In genomic region chrX:119234931-119235555, GRCh38 we compare ENCODE assay signal across 8 cellular contexts. TPM values are rescaled to one million over a fixed set of nuclear protein-coding genes. Genes with fewer than 3 reads are reported as not detected.
DNase-seq lines count a peak whose midpoint lies in the region; ATAC-seq lines count a peak whose summit lies in the region.

No MANE protein-coding gene starts in this region.

- peak; percentile 15 to 27 for ATAC-seq in right cardiac atrium
- ATAC-seq in stimulated activated memory B cell treated with anti-CD40 and anti-IgM and Interleukin-4, amounts not matched to agents 10 μg/mL and 1 μg/mL and 100 μg/mL, for 72 hours: no peak

- peaks cover 3% of the 10 kb centered on the region for H3K36me3 Mint-ChIP-seq in activated naive CD8-positive, alpha-beta T cell
- no peaks in the 10 kb centered on the region for H3K36me3 Mint-ChIP-seq in stimulated activated memory B cell treated with anti-CD40 and anti-IgM and Interleukin-4, amounts not matched to agents 10 μg/mL and 1 μg/mL and 100 μg/mL, for 72 hours

- H3K4me1 Mint-ChIP-seq in activated naive CD8-positive, alpha-beta T cell (ENCODE audit: low read depth): peaks cover 27% of the 10 kb centered on the region
- H3K4me1 Mint-ChIP-seq in stimulated activated memory B cell treated with anti-CD40 and anti-IgM and Interleukin-4, amounts not matched to agents 10 μg/mL and 1 μg/mL and 100 μg/mL, for 72 hours: peaks cover 20% of the 10 kb centered on the region

- H3K4me3 ChIP-seq in right cardiac atrium (ENCODE audit: low read length): no peak overlapping the region

- WGBS in right cardiac atrium: 40% methylated on average over 10 of the region's 10 CpGs

- DNase-seq in NCI-H2227 (lab: John Stamatoyannopoulos, UW; ENCODE audit: unreplicated experiment) (peak; percentile 30), NCI-H2227 treated with DMSO at 0.1 percent for 48 hours (lab: John Stamatoyannopoulos, UW) (no peak), right cardiac atrium (peak in 2 of 3 donors; percentile 31 to 59), NCI-H345 (lab: John Stamatoyannopoulos, UW) (no peak), DMS 273 (lab: John Stamatoyannopoulos, UW; ENCODE audit: unreplicated experiment) (no peak), occipital lobe (lab: John Stamatoyannopoulos, UW) (no peak)

- intact Hi-C loops in right cardiac atrium (cut with DNase I): no loop called here

- no peaks in the 10 kb centered on the region for H3K27me3 ChIP-seq in right cardiac atrium (ENCODE audit: control insufficient read depth, insufficient read depth)

- H3K27ac Mint-ChIP-seq in activated naive CD8-positive, alpha-beta T cell: peak overlapping the region; percentile 50
- H3K27ac Mint-ChIP-seq in stimulated activated memory B cell treated with anti-CD40 and anti-IgM and Interleukin-4, amounts not matched to agents 10 μg/mL and 1 μg/mL and 100 μg/mL, for 72 hours: peak overlapping the region; percentile 68

- no peaks in the 10 kb centered on the region for H3K27me3 Mint-ChIP-seq in activated naive CD8-positive, alpha-beta T cell
- H3K27me3 Mint-ChIP-seq in stimulated activated memory B cell treated with anti-CD40 and anti-IgM and Interleukin-4, amounts not matched to agents 10 μg/mL and 1 μg/mL and 100 μg/mL, for 72 hours: no peaks in the 10 kb centered on the region

- H3K4me1 ChIP-seq in right cardiac atrium (ENCODE audit: control insufficient read depth, insufficient read depth, low read length): peaks cover 2% of the 10 kb centered on the region

- no peaks in the 10 kb centered on the region for H3K9me3 ChIP-seq in right cardiac atrium (ENCODE audit: control insufficient read depth, low read length)

- peak overlapping the region; percentile 87 for H3K4me3 Mint-ChIP-seq in activated naive CD8-positive, alpha-beta T cell
- H3K4me3 Mint-ChIP-seq in stimulated activated memory B cell treated with anti-CD40 and anti-IgM and Interleukin-4, amounts not matched to agents 10 μg/mL and 1 μg/mL and 100 μg/mL, for 72 hours: peak overlapping the region; percentile 80

- no peaks in the 10 kb centered on the region for H3K9me3 Mint-ChIP-seq in activated naive CD8-positive, alpha-beta T cell (ENCODE audit: low read depth)
- no peaks in the 10 kb centered on the region for H3K9me3 Mint-ChIP-seq in stimulated activated memory B cell treated with anti-CD40 and anti-IgM and Interleukin-4, amounts not matched to agents 10 μg/mL and 1 μg/mL and 100 μg/mL, for 72 hours

- peak overlapping the region; percentile 68 for H3K27ac ChIP-seq in right cardiac atrium (ENCODE audit: low read length)

RNA-seq across cellular contexts. Expression of gene PGRMC1, which starts 1.0 kb away (rescaled TPM):
- total RNA-seq in right cardiac atrium (10 to 100 TPM; 26.9 to 38.0 (median 30.6) TPM), occipital lobe (151 TPM)
- polyA plus RNA-seq in right cardiac atrium: 36.9 TPM

Comparison
In these comparisons a context has a peak if more than half of its experiments do, and no peak if none do; other contexts are left out.
1. DNase-seq: peak in NCI-H2227 (single experiment) and right cardiac atrium (2 of 3); none in NCI-H2227 treated with DMSO at 0.1 percent for 48 hours (single experiment), NCI-H345 (single experiment), DMS 273 (single experiment) and occipital lobe (single experiment).